Comparison of ENCODE assay signal across 19 cellular contexts in the genomic region with DNA sequence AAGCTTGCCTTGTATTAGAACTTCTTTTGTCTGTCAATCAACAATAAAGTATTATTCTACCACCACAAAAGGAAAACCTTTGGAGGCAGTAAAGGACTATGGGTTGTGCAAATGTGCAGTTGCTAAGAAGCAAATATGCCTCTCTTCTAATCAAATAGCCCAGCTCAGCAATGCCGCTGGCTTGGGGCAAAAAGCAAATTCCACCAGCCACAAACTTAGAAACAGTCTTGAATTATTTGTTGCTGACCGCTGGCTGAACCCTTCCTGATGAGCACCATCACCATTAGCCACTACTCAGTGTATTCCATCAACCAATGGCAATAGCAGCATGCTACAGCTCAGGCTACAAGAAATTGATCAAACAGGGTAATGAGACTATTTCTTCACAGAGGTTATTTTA. TPM values are rescaled to one million over a fixed set of nuclear protein-coding genes. Genes with fewer than 3 reads are reported as not detected.
DNase-seq lines count a peak whose midpoint lies in the region; FAIRE-seq and TF ChIP-seq lines count a peak whose summit lies in the region.
"Had no signal": no experiment of that assay in that cellular context is flagged by ENCODE, and none has a peak within 500 bp of the region (broad histone marks: within the 10 kb centered on the region; RNA-seq: fewer than 3 reads in every experiment).

No MANE protein-coding gene starts in this region.

- intact Hi-C loops in cardiac septum (cut with DNase I) (no loop called here), esophagus squamous epithelium (cut with DNase I) (no loop called here)

- H3K4me1 ChIP-seq in GM23248 (ENCODE audit: insufficient read depth) (no peaks in the 10 kb centered on the region), liver (ENCODE audit: control insufficient read depth in 4 of 4, insufficient read depth in 4 of 4, low read length in 3 of 4) (no peaks in the 10 kb centered on the region), esophagus squamous epithelium (no peaks in the 10 kb centered on the region)
- H3K4me1 ChIP-seq: Peyer's patch, prostate gland had no signal

- H3K27ac ChIP-seq in GM23248 (no peak overlapping the region), liver (ENCODE audit: low read depth in 1 of 2, low read length in 2 of 2) (no peak overlapping the region), esophagus squamous epithelium (no peak overlapping the region)
- H3K27ac ChIP-seq: epithelial cell of prostate, Peyer's patch, prostate gland, WERI-Rb-1 had no signal

- no peak for TF ChIP-seq POLR2A in esophagus squamous epithelium (IDR thresholded peaks at IDR 0.05)

- DNase-seq in GM23248 (peak; percentile 6), astrocyte of the hippocampus (ENCODE audit: low read depth, low spot score) (peak; percentile 38), urothelium cell line (ENCODE audit: low spot score) (no peak), cardiac septum (ENCODE audit: low spot score) (no peak), SKM-1 treated with dmso at 0.1 percent for 144 hours (lab: John Stamatoyannopoulos, UW; ENCODE audit: unreplicated experiment) (no peak), esophagus squamous epithelium (lab: John Stamatoyannopoulos, UW) (no peak)
- DNase-seq: activated CD8-positive, alpha-beta T cell treated with anti-CD3 and anti-CD28 coated beads for 36 hours; amniotic stem cell; cortex of kidney; DMS79 treated with DMSO at 0.1 percent for 48 hours; NCI-H2029 treated with DMSO at 0.1 percent for 48 hours; Peyer's patch; stimulated activated CD4-positive, alpha-beta T cell treated with anti-CD3 and anti-CD28 coated beads, Interleukin-15, amount 100 ng/mL, for 24 hours; WERI-Rb-1 had no signal

- no peaks in the 10 kb centered on the region for H3F3A ChIP-seq in GM23248 (ENCODE audit: insufficient read depth)

- no peak overlapping the region for H3K4me2 ChIP-seq in GM23248 (ENCODE audit: unreplicated experiment)
- H3K4me2 ChIP-seq: GM23338 had no signal

- H3K9me2 ChIP-seq in GM23248 (ENCODE audit: insufficient read depth) = no peaks in the 10 kb centered on the region

- WGBS in GM23248 (ENCODE audit: low coverage in 1 of 2, low lambda C conversion rate in 2 of 2, missing lambda C conversion rate in 2 of 2), 2 experiments = 80 to 81% methylated on average over 2 of the region's 2 CpGs
- 49% methylated on average over 2 of the region's 2 CpGs for WGBS in liver
- WGBS in esophagus squamous epithelium, 2 donors = 67 to 78% methylated on average over 2 of the region's 2 CpGs

- H2AFZ ChIP-seq in GM23248 = no peak overlapping the region
- H2AFZ ChIP-seq: GM23338 had no signal

- H3K9me3 ChIP-seq in GM23248 (ENCODE audit: low read depth) = no peaks in the 10 kb centered on the region
- no peaks in the 10 kb centered on the region for H3K9me3 ChIP-seq in liver (ENCODE audit: control insufficient read depth in 4 of 4, low read length in 3 of 4)
- no peaks in the 10 kb centered on the region for H3K9me3 ChIP-seq in esophagus squamous epithelium
- H3K9me3 ChIP-seq: mucosa of descending colon, Peyer's patch, prostate gland had no signal

- FAIRE-seq in urothelium cell line (lab: Jason Lieb, UNC) = peak; percentile 30

- no peaks in the 10 kb centered on the region for H3K27me3 ChIP-seq in GM23248 (replicated peaks; ENCODE audit: insufficient read depth)
- H3K27me3 ChIP-seq in liver (ENCODE audit: control insufficient read depth in 4 of 4, insufficient read depth in 4 of 4, low read length in 3 of 4) = no peaks in the 10 kb centered on the region
- H3K27me3 ChIP-seq in esophagus squamous epithelium = no peaks in the 10 kb centered on the region
- H3K27me3 ChIP-seq: Peyer's patch had no signal

- no peak for TF ChIP-seq RAD21 in liver (IDR thresholded peaks at IDR 0.05)

- in situ Hi-C loops in GM23248 (cut with MboI) = no loop called here

- H3K4me3 ChIP-seq in GM23248 (no peak overlapping the region), liver (ENCODE audit: low read depth in 1 of 3, low read length in 3 of 3) (no peak overlapping the region), esophagus squamous epithelium (no peak overlapping the region)
- H3K4me3 ChIP-seq: GM23338, mucosa of descending colon, Peyer's patch, prostate gland had no signal

- H3K9ac ChIP-seq in GM23248 = no peak overlapping the region
- H3K9ac ChIP-seq in liver (ENCODE audit: low read depth in 1 of 2, low read length in 2 of 2) = no peak overlapping the region

- H4K20me1 ChIP-seq in GM23248 (ENCODE audit: insufficient read depth) = no peaks in the 10 kb centered on the region

- TF ChIP-seq CTCF in liver (IDR thresholded peaks at IDR 0.05; ENCODE audit: low read depth, low read length, missing input control) (no peak), esophagus squamous epithelium (IDR thresholded peaks at IDR 0.05) (no peak)

- H3K79me2 ChIP-seq in GM23248 (ENCODE audit: insufficient read depth) = no peaks in the 10 kb centered on the region

- H3K36me3 ChIP-seq in GM23248 (ENCODE audit: low read depth) (no peaks in the 10 kb centered on the region), liver (ENCODE audit: control insufficient read depth in 4 of 4, insufficient read depth in 3 of 4, low read depth in 1 of 4, low read length in 3 of 4) (no peaks in the 10 kb centered on the region), esophagus squamous epithelium (peaks cover 0 to 4% (median 0%) of the 10 kb centered on the region in 3 donors)
- H3K36me3 ChIP-seq: Peyer's patch, prostate gland, WERI-Rb-1 had no signal

TF ChIP-seq in liver, 16 proteins besides CTCF, POLR2A, EP300 and RAD21:
- peak; percentile 42 to 43 for TF ChIP-seq RXRA (IDR thresholded peaks at IDR 0.05)
- TF ChIP-seq, protein P1, sequence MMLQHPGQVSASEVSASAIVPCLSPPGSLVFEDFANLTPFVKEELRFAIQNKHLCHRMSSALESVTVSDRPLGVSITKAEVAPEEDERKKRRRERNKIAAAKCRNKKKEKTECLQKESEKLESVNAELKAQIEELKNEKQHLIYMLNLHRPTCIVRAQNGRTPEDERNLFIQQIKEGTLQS (IDR thresholded peaks at IDR 0.05) = no peak

RNA-seq across cellular contexts. Expression of a gene that starts 51.0 kb away (rescaled TPM):
- 14.5 and 18.7 TPM in 2 replicates for total RNA-seq in GM23248 (2014; rRNA removed; shearing (Covaris generic))
- polyA plus RNA-seq in GM23248 (2016; fragmentation: Nextera tagmentation; extraction: Ambion mirVana) (27.9 and 28.9 TPM in 2 replicates), liver (1 to 10 TPM; 5.0 to 5.2 TPM)
- total RNA-seq in liver (1 to 10 TPM; 3.4 to 9.2 TPM), cardiac septum (4.3 TPM), esophagus squamous epithelium (10 to 100 TPM; 19.3 to 25.2 (median 21.4) TPM)

Comparison
In these comparisons a context has a peak if more than half of its experiments do, and no peak if none do; other contexts are left out.
1. DNase-seq: peak in GM23248 (single experiment) and astrocyte of the hippocampus (single experiment); none in urothelium cell line (single experiment), cardiac septum (single experiment), SKM-1 treated with dmso at 0.1 percent for 144 hours (single experiment) and esophagus squamous epithelium (single experiment).